Comparison of ENCODE assay signal across 23 cellular contexts in genomic region chr16:13254998-13255614, GRCh38.
"Had no signal": no experiment of that assay in that cellular context is flagged by ENCODE, and none has a peak within 500 bp of the region (broad histone marks: within the 10 kb centered on the region; RNA-seq: fewer than 3 reads in every experiment).

No MANE protein-coding gene starts in this region.

- H3K4me1 ChIP-seq: ascending aorta, SJCRH30 had no signal

- H3K36me3 ChIP-seq: ascending aorta, cardiac muscle cell, SJCRH30 had no signal

- ATAC-seq: activated CD8-positive, alpha-beta T cell treated with anti-CD3 and anti-CD28 coated beads for 36 hours; activated T-cell treated with anti-CD3 and anti-CD28 coated beads, Interleukin-2, amount 50 U/mL, for 72 hours; activated T-helper 17 cell treated with anti-CD3 and anti-CD28 coated beads, Interleukin-2, amount 50 U/mL, for 72 hours; Panc1 had no signal

- H3K4me3 ChIP-seq: ascending aorta, cardiac muscle cell, SJCRH30, SK-N-MC had no signal

- DNase-seq: activated CD4-positive, alpha-beta T cell treated with anti-CD3 and anti-CD28 coated beads, Interleukin-2, amount 10 ng/mL, durations not matched to agents 24 days and 14 days; activated CD4-positive, alpha-beta T cell treated with anti-CD3 and anti-CD28 coated beads, Interleukin-2, amount 50 U/mL, for 4 hours; activated CD8-positive, alpha-beta T cell treated with anti-CD3 and anti-CD28 coated beads for 36 hours; activated gamma-delta T cell; activated naive CD4-positive, alpha-beta T cell treated with Interleukin-2 at 50 U/mL for 16 hours; activated naive CD8-positive, alpha-beta T cell treated with anti-CD3 and anti-CD28 coated beads, Interleukin-2, amount 10 ng/mL, durations not matched to agents 7 days and 5 days; activated T-cell treated with anti-CD3 and anti-CD28 coated beads, Interleukin-2, amount 50 U/mL, for 1 hour; activated T-cell treated with anti-CD3 and anti-CD28 coated beads, Interleukin-2, amount 50 U/mL, for 72 hours; amygdala; NCI-H1105; NCI-H1417 treated with DMSO at 0.1 percent for 48 hours; NCI-H1694; NCI-H1930; NCI-H2081 treated with DMSO at 0.1 percent for 48 hours; NCI-H226; NK-92 treated with Interleukin-12 subunit alpha and Interleukin-12 subunit beta, amount 100 ng/mL, for 24 hours; SHP77; SJCRH30 had no signal

- H3K27ac ChIP-seq: ascending aorta, cardiac muscle cell, SJCRH30, SK-N-MC had no signal

- H3K9me3 ChIP-seq: ascending aorta, SJCRH30 had no signal
